ENCODE assay signal across 8 cellular contexts in the genomic region with DNA sequence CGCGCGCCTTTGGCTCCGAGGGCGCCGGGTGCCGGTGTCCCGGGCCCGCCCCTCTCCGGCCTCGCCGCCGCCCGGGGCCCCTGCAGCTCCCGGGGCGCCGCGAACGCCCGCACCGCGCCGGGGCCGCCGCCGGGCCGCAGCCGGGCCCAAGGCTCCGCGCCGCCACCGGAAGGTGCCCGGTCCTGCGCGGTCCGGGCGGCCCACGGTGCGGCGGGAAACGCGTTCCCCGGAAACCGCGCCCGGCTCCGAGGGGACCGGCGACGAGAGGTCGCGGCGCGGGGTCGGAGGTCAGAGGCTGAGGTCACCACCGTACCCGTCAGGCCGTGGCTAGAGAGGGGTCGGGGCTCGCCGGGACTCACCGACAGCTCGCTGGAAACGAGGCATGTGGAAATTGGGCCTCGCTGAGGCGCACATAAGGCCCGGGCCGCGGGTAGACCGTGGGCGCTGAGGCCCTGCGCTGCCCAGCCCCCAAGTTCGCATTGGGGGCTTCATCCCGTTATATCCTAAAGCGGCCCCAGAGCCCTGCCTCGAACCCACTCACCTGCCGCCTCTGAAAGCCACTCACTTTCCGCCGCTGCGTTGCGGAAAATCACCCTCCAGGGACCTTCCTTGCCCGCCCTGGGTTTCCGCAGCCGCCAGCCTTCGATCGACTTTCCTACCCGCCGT. TPM values are rescaled to one million over a fixed set of nuclear protein-coding genes. Genes with fewer than 3 reads are reported as not detected.
DNase-seq lines count a peak whose midpoint lies in the region; ATAC-seq and TF ChIP-seq lines count a peak whose summit lies in the region.

TSS of gene DUS1L (minus strand) at position 167 of the 666 bp plus-strand sequence. CDS start 745 bp downstream, outside the sequence.

- H3K36me3 ChIP-seq in Peyer's patch, result peaks cover 0 to 32% (median 0%) of the 10 kb centered on the region in 3 donors
- peaks cover 28% of the 10 kb centered on the region for H3K36me3 ChIP-seq in neuron (ENCODE audit: insufficient read depth, low read length)

- H2AFZ ChIP-seq in neuron (ENCODE audit: low read depth, low read length), result peak within 1 kb of the TSS; percentile 100

- H3K4me1 ChIP-seq in Peyer's patch (peaks cover 0 to 26% (median 15%) of the 10 kb centered on the region in 4 donors), neuron (ENCODE audit: insufficient read depth, low read length) (peaks cover 10% of the 10 kb centered on the region)

- TF ChIP-seq CTCF in Peyer's patch (IDR thresholded peaks at IDR 0.05), result peak in 1 of 6 experiments; percentile 8
- TF ChIP-seq CTCF in foreskin fibroblast (IDR thresholded peaks at IDR 0.05; ENCODE audit: low read depth, low read length), result no peak

- H3K9me3 ChIP-seq in Peyer's patch (no peaks in the 10 kb centered on the region), neuron (ENCODE audit: low read length) (no peaks in the 10 kb centered on the region)

- H3K27ac ChIP-seq in Peyer's patch, result peak within 1 kb of the TSS; percentile 81 to 90 (median 85)

- H3K4me3 ChIP-seq in Peyer's patch, result peak within 1 kb of the TSS; percentile 79 to 100 (median 92)
- peak within 1 kb of the TSS; percentile 69 to 83 for H3K4me3 ChIP-seq in foreskin fibroblast (ENCODE audit: low read depth in 1 of 2, low read length in 2 of 2)
- H3K4me3 ChIP-seq in neuron (ENCODE audit: low read length), result peak within 1 kb of the TSS; percentile 80

- peak; percentile 47 for ATAC-seq in HG02852 (IDR thresholded peaks at IDR 0.05; ENCODE audit: unreplicated experiment)

- H3K27me3 ChIP-seq in Peyer's patch (no peaks in the 10 kb centered on the region), neuron (ENCODE audit: insufficient read depth, low read length) (no peaks in the 10 kb centered on the region)

- peak in 1 of 2 donors; percentile 64 for TF ChIP-seq POLR2A in Peyer's patch (IDR thresholded peaks at IDR 0.05)

- peak; percentile 28 for DNase-seq in NCI-H1092 treated with DMSO at 0.1 percent for 48 hours (lab: John Stamatoyannopoulos, UW)
- no peak for DNase-seq in NCI-H1092 (lab: John Stamatoyannopoulos, UW)
- DNase-seq in Peyer's patch, result peak; percentile 46 to 80 (median 76)
- DNase-seq in activated effector memory CD4-positive, alpha-beta T cell treated with anti-CD3 and anti-CD28 coated beads, Interleukin-2, amount 50 U/mL, for 16 hours, result peak; percentile 90
- peak; percentile 52 to 82 for DNase-seq in foreskin fibroblast
- DNase-seq in stromal cell of bone marrow (ENCODE audit: low read depth), result peak; percentile 25

RNA-seq across cellular contexts. Expression of gene DUS1L, which starts in this region (rescaled TPM):
- total RNA-seq in Peyer's patch, result 100 to 1,000 TPM in 3 of 4 donors, 10 to 100 TPM in 1; 73.6 to 207 (median 122) TPM
